Comparison of ENCODE assay signal across 32 cellular contexts in genomic region chrX:42759881-42760280, GRCh38. TPM values are rescaled to one million over a fixed set of nuclear protein-coding genes. Genes with fewer than 3 reads are reported as not detected.
"Had no signal": no experiment of that assay in that cellular context is flagged by ENCODE, and none has a peak within 500 bp of the region (broad histone marks: within the 10 kb centered on the region; RNA-seq: fewer than 3 reads in every experiment).

No MANE protein-coding gene starts in this region.

- H3K9me3 ChIP-seq: body of pancreas, esophagus muscularis mucosa, gastrocnemius medialis had no signal

- H3K4me3 ChIP-seq: body of pancreas, esophagus muscularis mucosa, gastrocnemius medialis, heart left ventricle had no signal

- H3K27me3 ChIP-seq: body of pancreas, esophagus muscularis mucosa, foreskin keratinocyte, gastrocnemius medialis, heart left ventricle had no signal

- DNase-seq: activated B cell treated with CpG ODN at 0.5 μM for 24 hours; activated CD4-positive, alpha-beta T cell treated with anti-CD3 and anti-CD28 coated beads for 48 hours; activated CD4-positive, alpha-beta T cell treated with anti-CD3 and anti-CD28 coated beads, Interleukin-2, amount 50 U/mL, for 1 hour; activated CD4-positive, alpha-beta T cell treated with anti-CD3 and anti-CD28 coated beads, Interleukin-2, amount 50 U/mL, for 48 hours; activated CD8-positive, alpha-beta memory T cell treated with anti-CD3 and anti-CD28 coated beads for 24 hours; activated CD8-positive, alpha-beta T cell treated with anti-CD3 and anti-CD28 coated beads for 36 hours; activated effector memory CD4-positive, alpha-beta T cell treated with Interleukin-2 at 50 U/mL for 16 hours; activated gamma-delta T cell treated with Interleukin-2 at 50 U/mL for 16 hours; activated naive CD4-positive, alpha-beta T cell treated with anti-CD3 and anti-CD28 coated beads, Interleukin-2, amount 50 U/mL, for 16 hours; activated naive CD4-positive, alpha-beta T cell treated with Interleukin-2 at 50 U/mL for 16 hours; activated T-cell treated with anti-CD3 and anti-CD28 coated beads, Interleukin-2, amount 50 U/mL, for 4 hours; amniotic stem cell; anterior cingulate cortex; body of pancreas; caudate nucleus; cortex of kidney; dermis blood vessel endothelial cell; effector CD4-positive, alpha-beta T cell; effector memory CD8-positive, alpha-beta T cell; erythroblast; foreskin keratinocyte; gastrocnemius medialis; glutamatergic neuron; heart left ventricle; T-helper 17 cell; T1000; WERI-Rb-1 had no signal

- H3K4me1 ChIP-seq: body of pancreas, gastrocnemius medialis had no signal

- H3K27ac ChIP-seq: body of pancreas, esophagus muscularis mucosa, foreskin keratinocyte, gastrocnemius medialis, heart left ventricle, WERI-Rb-1 had no signal

- H3K36me3 ChIP-seq: esophagus muscularis mucosa, gastrocnemius medialis, heart left ventricle, WERI-Rb-1 had no signal

RNA-seq across cellular contexts. Expression of gene PPP1R2C, which starts 18.1 kb away (rescaled TPM):
- total RNA-seq: activated B cell treated with CpG ODN at 0.5 μM for 24 hours; activated CD8-positive, alpha-beta T cell treated with anti-CD3 and anti-CD28 coated beads for 36 hours; activated T-cell treated with anti-CD3 and anti-CD28 coated beads, Interleukin-2, amount 50 U/mL, for 4 hours; activated T-helper 17 cell treated with anti-CD3 and anti-CD28 coated beads, Interleukin-2, amount 50 U/mL, for 72 hours; body of pancreas; chondrocyte; dermis blood vessel endothelial cell; esophagus muscularis mucosa; fibroblast of lung; foreskin keratinocyte; gastrocnemius medialis; heart left ventricle; T-helper 17 cell had no signal
- polyA plus RNA-seq: adipose tissue, fibroblast of lung, foreskin keratinocyte, heart left ventricle had no signal
